8 cellular contexts compared by ENCODE assay signal in the genomic region with DNA sequence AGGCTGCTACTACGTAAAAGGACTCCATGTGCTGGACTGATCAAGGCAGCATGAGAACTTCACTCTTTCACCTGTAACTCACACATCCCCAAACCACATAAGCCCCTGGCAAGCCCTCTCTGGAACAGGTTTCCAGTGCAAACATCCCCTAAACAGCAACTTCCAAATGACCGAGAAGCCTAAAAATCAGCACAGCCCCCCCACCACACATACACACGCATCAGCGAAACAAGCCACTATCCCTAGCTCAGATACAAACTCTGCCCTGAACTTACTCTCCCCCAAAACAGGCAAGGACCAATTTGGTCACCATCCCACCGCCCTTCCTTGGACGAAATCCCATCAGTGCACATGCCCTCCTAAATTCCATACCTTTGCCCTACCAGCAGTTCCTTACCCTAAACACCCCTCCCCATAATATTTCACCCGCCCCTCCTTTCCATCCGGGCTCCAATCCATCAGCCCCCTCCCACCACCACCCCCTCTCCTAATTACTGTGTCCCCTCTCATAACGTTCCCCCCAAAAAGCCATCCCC. TPM values are rescaled to one million over a fixed set of nuclear protein-coding genes. Genes with fewer than 3 reads are reported as not detected.
DNase-seq lines count a peak whose midpoint lies in the region; ATAC-seq and TF ChIP-seq lines count a peak whose summit lies in the region.

No MANE protein-coding gene starts in this region.

- in situ Hi-C loops in astrocyte of the cerebellum (cut with HindIII; ENCODE audit: low sequenced_read_pairs) = no loop called here

- no peaks in the 10 kb centered on the region for H3K27me3 ChIP-seq in left lung
- H3K27me3 ChIP-seq in testis = no peaks in the 10 kb centered on the region

- no peak for TF ChIP-seq CTCF in AG09309 (IDR thresholded peaks at IDR 0.05; ENCODE audit: control insufficient read depth, insufficient read depth, low read depth, low read length, missing control alignments)
- no peak for TF ChIP-seq CTCF in astrocyte of the cerebellum (IDR thresholded peaks at IDR 0.05; ENCODE audit: low read depth, low read length, missing control alignments)
- TF ChIP-seq CTCF in left lung (IDR thresholded peaks at IDR 0.05) = no peak
- TF ChIP-seq CTCF in testis (IDR thresholded peaks at IDR 0.05) = no peak

- ATAC-seq in left lung (no peak), GM18502 (IDR thresholded peaks at IDR 0.05; ENCODE audit: poor library complexity, unreplicated experiment) (no peak)

- WGBS in testis, 2 donors = 2% methylated on average over 9 of the region's 9 CpGs

- no peak for TF ChIP-seq POLR2A in testis (IDR thresholded peaks at IDR 0.05)

- H3K27ac ChIP-seq in KOPT-K1 (ENCODE audit: low read depth, low read length, poor library complexity, severe bottlenecking) (peak overlapping the region; percentile 78), left lung (peak overlapping the region; percentile 87 to 92), testis (peak overlapping the region; percentile 96 to 97)

- no peaks in the 10 kb centered on the region for H3K9me3 ChIP-seq in KOPT-K1 (ENCODE audit: insufficient read depth, low read length, poor library complexity, severe bottlenecking)
- H3K9me3 ChIP-seq in left lung = no peaks in the 10 kb centered on the region
- H3K9me3 ChIP-seq in testis = no peaks in the 10 kb centered on the region

- H3K4me1 ChIP-seq in left lung = peaks cover 14 to 52% of the 10 kb centered on the region in 2 donors
- H3K4me1 ChIP-seq in testis = peaks cover 19% of the 10 kb centered on the region

- H3K4me3 ChIP-seq in AG09309 (ENCODE audit: control insufficient read depth, low read depth, low read length) = peak overlapping the region; percentile 96
- H3K4me3 ChIP-seq in astrocyte of the cerebellum (ENCODE audit: low read depth, low read length) = peak overlapping the region; percentile 90
- peak overlapping the region; percentile 60 to 67 for H3K4me3 ChIP-seq in left lung
- peak overlapping the region; percentile 84 to 88 for H3K4me3 ChIP-seq in testis

- no peak for DNase-seq in AG09309 (ENCODE audit: low read depth)
- DNase-seq in astrocyte of the cerebellum (ENCODE audit: low read depth) = no peak
- DNase-seq in left lung = no peak
- DNase-seq in testis = no peak
- DNase-seq in NCI-H1092 treated with DMSO at 0.1 percent for 48 hours (lab: John Stamatoyannopoulos, UW) = no peak
- no peak for DNase-seq in NCI-H1436 (lab: John Stamatoyannopoulos, UW)

- peaks cover 37% of the 10 kb centered on the region for H3K36me3 ChIP-seq in KOPT-K1 (ENCODE audit: insufficient read depth, low read length)
- H3K36me3 ChIP-seq in left lung = peaks cover 0 to 33% of the 10 kb centered on the region in 2 donors
- no peaks in the 10 kb centered on the region for H3K36me3 ChIP-seq in testis (ENCODE audit: low read depth, missing control alignments)

- intact Hi-C loops in left lung (cut with DNase I) = no loop called here
- intact Hi-C loops in testis (cut with DNase I; ENCODE audit: low total_unique reads) = loop anchor here (10.0 kb wide), 1 partner anchor 49 kb away; no protein-coding TSS in a partner anchor

RNA-seq across cellular contexts. Expression of a gene that starts 0.7 kb away (rescaled TPM):
- total RNA-seq in left lung = 10 to 100 TPM; 47.6 to 53.2 TPM
- 10 to 100 TPM; 52.7 to 74.4 TPM for total RNA-seq in testis
- polyA plus RNA-seq in testis (ENCODE audit: insufficient read depth, low read depth, low replicate concordance) = 57.6 TPM

RNA-seq across cellular contexts. Expression of a gene that starts 4.8 kb away (rescaled TPM):
- total RNA-seq in left lung = 10 to 100 TPM; 47.4 to 62.6 TPM
- 10 to 100 TPM; 58.0 to 85.5 TPM for total RNA-seq in testis
- 109 TPM for polyA plus RNA-seq in testis (ENCODE audit: insufficient read depth, low read depth, low replicate concordance)

RNA-seq across cellular contexts. Expression of a gene that starts 51.0 kb away (rescaled TPM):
- total RNA-seq in left lung = 10 to 100 TPM; 29.7 to 35.0 TPM
- 10 to 100 TPM; 38.4 to 63.3 TPM for total RNA-seq in testis
- polyA plus RNA-seq in testis (ENCODE audit: insufficient read depth, low read depth, low replicate concordance) = 51.1 TPM

RNA-seq across cellular contexts. Expression of a gene that starts 57.7 kb away (rescaled TPM):
- total RNA-seq in left lung = 10 to 100 TPM; 28.0 to 43.5 TPM
- 100 to 1,000 TPM in 1 of 2 donors, 10 to 100 TPM in 1; 94.1 to 141 TPM for total RNA-seq in testis
- 43.3 TPM for polyA plus RNA-seq in testis (ENCODE audit: insufficient read depth, low read depth, low replicate concordance)
